In the genomic region with DNA sequence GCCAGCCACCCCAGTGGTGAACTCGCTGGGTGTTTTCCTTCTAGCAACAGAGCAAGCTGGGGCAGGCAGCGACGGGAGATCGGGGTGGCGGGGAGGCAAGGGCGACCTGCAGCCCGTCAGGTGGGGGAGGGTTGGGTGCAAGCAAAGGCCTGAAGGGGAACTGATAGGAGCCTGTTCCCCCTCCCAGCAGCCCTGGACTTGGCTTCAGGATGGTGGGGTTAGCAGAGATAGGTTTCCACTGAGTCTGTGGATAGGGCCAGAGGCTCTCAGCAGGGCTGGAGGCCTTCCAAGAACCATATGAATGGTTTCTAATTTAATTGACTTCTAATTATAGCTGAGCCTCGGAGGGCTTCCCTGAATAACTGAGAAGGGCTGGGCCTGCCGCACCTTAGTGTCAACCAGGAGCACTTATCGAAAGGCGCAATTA, we compare ENCODE assay signal across 17 cellular contexts. TPM values are rescaled to one million over a fixed set of nuclear protein-coding genes. Genes with fewer than 3 reads are reported as not detected.
DNase-seq lines count a peak whose midpoint lies in the region; ATAC-seq lines count a peak whose summit lies in the region.
"Had no signal": no experiment of that assay in that cellular context is flagged by ENCODE, and none has a peak within 500 bp of the region (broad histone marks: within the 10 kb centered on the region; RNA-seq: fewer than 3 reads in every experiment).

No MANE protein-coding gene starts in this region.

- H3K27me3 ChIP-seq in SJCRH30 (no peaks in the 10 kb centered on the region), H7 (ENCODE audit: control insufficient read depth, insufficient read depth, low read length) (no peaks in the 10 kb centered on the region; the same call in 1 of the 2 replicates)

- H3K27ac ChIP-seq in SJCRH30, result peak overlapping the region; percentile 68; the same call in 1 of the 2 replicates
- H3K27ac ChIP-seq: parathyroid adenoma, thoracic aorta had no signal

- ATAC-seq in Right ventricle myocardium superior (ENCODE audit: poor library complexity) (peak; percentile 80), left ventricle myocardium superior (peak; percentile 90), HG03342 (IDR thresholded peaks at IDR 0.05; ENCODE audit: unreplicated experiment) (no peak)
- ATAC-seq: activated CD8-positive, alpha-beta T cell treated with anti-CD3 and anti-CD28 coated beads, Interleukin-2, amount 10 ng/mL, durations not matched to agents 7 days and 5 days; HCT116 had no signal

- intact Hi-C loops in Right ventricle myocardium superior (cut with DNase I) (no loop called here), cardiac septum (cut with DNase I) (no loop called here), left ventricle myocardium superior (cut with micrococcal nuclease) (no loop called here)

- no peak overlapping the region for H3K4me3 ChIP-seq in SJCRH30
- H3K4me3 ChIP-seq in H7 (ENCODE audit: insufficient read depth, low read depth, low read length), result no peak overlapping the region
- H3K4me3 ChIP-seq: thoracic aorta had no signal

- no peaks in the 10 kb centered on the region for H3K9me3 ChIP-seq in SJCRH30 (replicated peaks)
- H3K9me3 ChIP-seq: thoracic aorta had no signal

- H3K4me1 ChIP-seq in SJCRH30, result peaks cover 19% of the 10 kb centered on the region

- no peaks in the 10 kb centered on the region for H3K36me3 ChIP-seq in SJCRH30
- H3K36me3 ChIP-seq in H7 (replicated peaks; ENCODE audit: control insufficient read depth, insufficient read depth, low read length), result no peaks in the 10 kb centered on the region
- H3K36me3 ChIP-seq: thoracic aorta had no signal

- peak; percentile 69 for DNase-seq in Right ventricle myocardium superior
- DNase-seq in cardiac septum (ENCODE audit: low spot score), result no peak
- peak in 1 of 2 experiments; percentile 38 for DNase-seq in SJCRH30
- peak; percentile 69 for DNase-seq in left ventricle myocardium superior
- DNase-seq in H7, result no peak
- no peak for DNase-seq in dermis blood vessel endothelial cell
- DNase-seq in NCI-H510A (lab: John Stamatoyannopoulos, UW), result no peak
- DNase-seq: activated CD8-positive, alpha-beta T cell treated with anti-CD3 and anti-CD28 coated beads, Interleukin-2, amount 10 ng/mL, durations not matched to agents 7 days and 5 days; midbrain; NCI-H526; SIG-M5; stimulated activated CD4-positive, alpha-beta T cell treated with anti-CD3 and anti-CD28 coated beads, Interleukin-15, amount 100 ng/mL, for 24 hours had no signal

RNA-seq across cellular contexts. Expression of a gene that starts 55.3 kb away (rescaled TPM):
- total RNA-seq in Right ventricle myocardium superior (0.11 TPM), cardiac septum (not detected), left ventricle myocardium superior (not detected), dermis blood vessel endothelial cell (not detected in 2 replicates)
- 0.08 TPM in 1 of 2 replicates, not detected in the other for total RNA-seq in SJCRH30 (2014; rRNA removed; shearing (Covaris generic))
- total RNA-seq in H7 (2014; rRNA removed; shearing (Covaris generic)), result 0.03 and 0.11 TPM in 2 replicates
- total RNA-seq: activated CD8-positive, alpha-beta T cell treated with anti-CD3 and anti-CD28 coated beads, Interleukin-2, amount 10 ng/mL, durations not matched to agents 7 days and 5 days; fibroblast of villous mesenchyme; thoracic aorta had no signal

Comparison
In these comparisons a context has a peak if more than half of its experiments do, and no peak if none do; other contexts are left out.
1. DNase-seq: peak in Right ventricle myocardium superior (single experiment) and left ventricle myocardium superior (single experiment); none in cardiac septum (single experiment), H7 (single experiment), dermis blood vessel endothelial cell (single experiment) and NCI-H510A (single experiment).